In genomic region chr5:79495311-79495710, GRCh38 we compare ENCODE assay signal across 17 cellular contexts. TPM values are rescaled to one million over a fixed set of nuclear protein-coding genes. Genes with fewer than 3 reads are reported as not detected.
DNase-seq lines count a peak whose midpoint lies in the region; ATAC-seq and TF ChIP-seq lines count a peak whose summit lies in the region.
"Had no signal": no experiment of that assay in that cellular context is flagged by ENCODE, and none has a peak within 500 bp of the region (broad histone marks: within the 10 kb centered on the region; RNA-seq: fewer than 3 reads in every experiment).

No MANE protein-coding gene starts in this region.

- H3K9ac ChIP-seq in HUES6 (ENCODE audit: low read length) = no peak overlapping the region
- H3K9ac ChIP-seq: BLaER1 treated with 17β-estradiol and CSF1 and Interleukin-3, amounts not matched to agents 10 nM and 100 nM had no signal

- H3K4me1 ChIP-seq in HUES6 (ENCODE audit: control insufficient read depth, insufficient read depth, low read length) (peaks cover 16% of the 10 kb centered on the region), RWPE2 (ENCODE audit: insufficient read depth, poor library complexity, severe bottlenecking) (peaks cover 6% of the 10 kb centered on the region)
- no peaks in the 10 kb centered on the region for H3K4me1 ChIP-seq in CD4-positive, alpha-beta memory T cell (ENCODE audit: insufficient read depth, low read length)
- H3K4me1 ChIP-seq: ascending aorta; BLaER1 treated with 17β-estradiol and CSF1 and Interleukin-3, amounts not matched to agents 10 nM and 100 nM had no signal

- no TSS peak for BruUV-seq in Calu3 (replicated peaks; lab: Mats Ljungman, UMichigan)

- H3K9me3 ChIP-seq in HUES6 (ENCODE audit: control insufficient read depth, insufficient read depth, low read depth, low read length) = no peaks in the 10 kb centered on the region
- H3K9me3 ChIP-seq in RWPE2 (ENCODE audit: severe bottlenecking) = no peaks in the 10 kb centered on the region
- no peaks in the 10 kb centered on the region for H3K9me3 ChIP-seq in CD4-positive, alpha-beta memory T cell (ENCODE audit: control insufficient read depth in 1 of 2, low read length in 2 of 2)
- H3K9me3 ChIP-seq: ascending aorta; BLaER1 treated with 17β-estradiol and CSF1 and Interleukin-3, amounts not matched to agents 10 nM and 100 nM; stomach had no signal

- intact Hi-C loops in Calu3 (cut with micrococcal nuclease; ENCODE audit: unreplicated experiment) = no loop called here
- intact Hi-C loops in CD4-positive, alpha-beta memory T cell (cut with micrococcal nuclease) = no loop called here

- H3K36me3 ChIP-seq in HUES6 (ENCODE audit: control insufficient read depth, insufficient read depth, low read length) (no peaks in the 10 kb centered on the region), RWPE2 (ENCODE audit: low read depth) (no peaks in the 10 kb centered on the region)
- no peaks in the 10 kb centered on the region for H3K36me3 ChIP-seq in CD4-positive, alpha-beta memory T cell (ENCODE audit: insufficient read depth, low read length)
- H3K36me3 ChIP-seq: ascending aorta, stomach had no signal

- H3K27ac Mint-ChIP-seq in Calu3 (ENCODE audit: unreplicated experiment) = peak overlapping the region; percentile 31
- H3K27ac Mint-ChIP-seq in CD4-positive, alpha-beta memory T cell = no peak overlapping the region
- H3K27ac Mint-ChIP-seq: activated T-cell treated with anti-CD3 and anti-CD28 coated beads, Interleukin-2, amount 50 U/mL, for 72 hours had no signal

- DNase-seq in Calu3 (peak; percentile 55), RWPE2 (ENCODE audit: low spot score) (no peak), kidney glomerular epithelial cell (lab: John Stamatoyannopoulos, UW) (peak; percentile 41), hypothalamus (lab: John Stamatoyannopoulos, UW) (no peak)
- DNase-seq in CD4-positive, alpha-beta memory T cell = no peak
- DNase-seq: activated CD4-positive, alpha-beta T cell treated with anti-CD3 and anti-CD28 coated beads for 1 hour; activated T-cell treated with anti-CD3 and anti-CD28 coated beads, Interleukin-2, amount 50 U/mL, for 72 hours; GOT3; KBM-7; NCI-H82; stimulated activated CD4-positive, alpha-beta T cell treated with anti-CD3 and anti-CD28 coated beads, Interleukin-4, amount 100 ng/mL, for 1 hour; stomach had no signal

- H3K27me3 Mint-ChIP-seq in Calu3 (ENCODE audit: unreplicated experiment) = no peaks in the 10 kb centered on the region
- peaks cover 5 to 8% of the 10 kb centered on the region in 2 donors for H3K27me3 Mint-ChIP-seq in CD4-positive, alpha-beta memory T cell

- H3K27me3 ChIP-seq in HUES6 (ENCODE audit: control insufficient read depth, insufficient read depth, low read length) (no peaks in the 10 kb centered on the region), RWPE2 (ENCODE audit: insufficient read depth, poor library complexity, severe bottlenecking) (no peaks in the 10 kb centered on the region)
- H3K27me3 ChIP-seq in CD4-positive, alpha-beta memory T cell (ENCODE audit: insufficient read depth, low read length) = no peaks in the 10 kb centered on the region
- H3K27me3 ChIP-seq: ascending aorta; BLaER1 treated with 17β-estradiol and CSF1 and Interleukin-3, amounts not matched to agents 10 nM and 100 nM; stomach had no signal

- H3K4me1 Mint-ChIP-seq in Calu3 (ENCODE audit: low read depth, unreplicated experiment) = peaks cover 30% of the 10 kb centered on the region
- no peaks in the 10 kb centered on the region for H3K4me1 Mint-ChIP-seq in CD4-positive, alpha-beta memory T cell

- CTCF ChIA-PET in Calu3 (lab: Charles Lee) = interaction anchor here (1.4 kb wide), 1 partner anchor 10 kb away, joined by 3 read pairs; no protein-coding TSS in a partner anchor
- CTCF ChIA-PET in CD4-positive, alpha-beta memory T cell (lab: Charles Lee; ENCODE audit: partially characterized antibody) = no interaction called here

- H3K4me3 Mint-ChIP-seq in Calu3 (ENCODE audit: low read depth, unreplicated experiment) = no peak overlapping the region
- no peak overlapping the region for H3K4me3 Mint-ChIP-seq in CD4-positive, alpha-beta memory T cell
- H3K4me3 Mint-ChIP-seq: activated T-cell treated with anti-CD3 and anti-CD28 coated beads, Interleukin-2, amount 50 U/mL, for 72 hours had no signal

- no peak for TF ChIP-seq CTCF in Calu3 (IDR thresholded peaks at IDR 0.05; ENCODE audit: unreplicated experiment)
- TF ChIP-seq CTCF in RWPE2 (IDR thresholded peaks at IDR 0.05; ENCODE audit: poor library complexity, severe bottlenecking) = no peak

- peak; percentile 97 for ATAC-seq in RWPE2 (ENCODE audit: low read depth)
- ATAC-seq in GM18511 (IDR thresholded peaks at IDR 0.05; ENCODE audit: unreplicated experiment) = no peak
- no peak for ATAC-seq in GM18870 (IDR thresholded peaks at IDR 0.05; ENCODE audit: unreplicated experiment)
- ATAC-seq: activated T-cell treated with anti-CD3 and anti-CD28 coated beads, Interleukin-2, amount 50 U/mL, for 72 hours had no signal

- POLR2A ChIA-PET in CD4-positive, alpha-beta memory T cell (lab: Charles Lee; ENCODE audit: partially characterized antibody) = no interaction called here

- no peaks in the 10 kb centered on the region for H3K36me3 Mint-ChIP-seq in Calu3 (ENCODE audit: insufficient read depth, unreplicated experiment)
- no peaks in the 10 kb centered on the region for H3K36me3 Mint-ChIP-seq in CD4-positive, alpha-beta memory T cell

- H3K9me3 Mint-ChIP-seq in Calu3 (ENCODE audit: low read depth, unreplicated experiment) = peaks cover 2% of the 10 kb centered on the region
- H3K9me3 Mint-ChIP-seq in CD4-positive, alpha-beta memory T cell = no peaks in the 10 kb centered on the region
- H3K9me3 Mint-ChIP-seq: activated T-cell treated with anti-CD3 and anti-CD28 coated beads, Interleukin-2, amount 50 U/mL, for 72 hours had no signal

- H3K4me3 ChIP-seq in HUES6 (ENCODE audit: low read depth, low read length) = 0 out of 2 replicates have a peak overlapping the region, but pooled peaks have one; percentile 7
- H3K4me3 ChIP-seq in RWPE2 (ENCODE audit: severe bottlenecking) = no peak overlapping the region
- H3K4me3 ChIP-seq in CD4-positive, alpha-beta memory T cell (ENCODE audit: low read length in 2 of 2) = no peak overlapping the region
- H3K4me3 ChIP-seq: ascending aorta; BLaER1 treated with 17β-estradiol and CSF1 and Interleukin-3, amounts not matched to agents 10 nM and 100 nM; stomach had no signal

- H3K27ac ChIP-seq in HUES6 (ENCODE audit: low read depth, low read length) (no peak overlapping the region), RWPE2 (ENCODE audit: poor library complexity, severe bottlenecking) (no peak overlapping the region)
- H3K27ac ChIP-seq in CD4-positive, alpha-beta memory T cell (ENCODE audit: low read depth, low read length) = no peak overlapping the region
- H3K27ac ChIP-seq: ascending aorta; BLaER1 treated with 17β-estradiol and CSF1 and Interleukin-3, amounts not matched to agents 10 nM and 100 nM had no signal

RNA-seq across cellular contexts. Expression of gene HOMER1, which starts 18.6 kb away (rescaled TPM):
- 26.6 and 32.5 TPM in 2 replicates for total RNA-seq in Calu3 (2022)
- total RNA-seq in CD4-positive, alpha-beta memory T cell = 1 to 10 TPM; 1.5 to 1.7 TPM
- 1 to 10 TPM; 1.7 to 2.9 TPM for polyA plus RNA-seq in CD4-positive, alpha-beta memory T cell

Comparison
In these comparisons a context has a peak if more than half of its experiments do, and no peak if none do; other contexts are left out.
1. DNase-seq: peak in Calu3 (single experiment) and kidney glomerular epithelial cell (single experiment); none in RWPE2 (single experiment), hypothalamus (0 of 51) and CD4-positive, alpha-beta memory T cell (0 of 5).
2. RNA of gene HOMER1, which starts 18.6 kb away (total RNA-seq): 26.6 to 32.5 TPM in Calu3; 1.5 to 1.7 TPM in CD4-positive, alpha-beta memory T cell; every median in the first group is over 10 times any median in the second.